Comparison of ENCODE assay signal across 27 cellular contexts in genomic region chr1:50995651-50996050, GRCh38.
"Had no signal": no experiment of that assay in that cellular context is flagged by ENCODE, and none has a peak within 500 bp of the region (broad histone marks: within the 10 kb centered on the region; RNA-seq: fewer than 3 reads in every experiment).

No MANE protein-coding gene starts in this region.

- H3K36me3 ChIP-seq: esophagus squamous epithelium, left lung, lower lobe of right lung, pancreas, prostate gland, upper lobe of left lung had no signal

- H3K4me1 ChIP-seq: esophagus squamous epithelium, left lung, lower lobe of right lung, pancreas, prostate gland, upper lobe of left lung had no signal

- ATAC-seq: activated CD8-positive, alpha-beta T cell treated with anti-CD3 and anti-CD28 coated beads for 36 hours; activated T-cell treated with anti-CD3 and anti-CD28 coated beads, Interleukin-2, amount 50 U/mL, for 4 hours; activated T-helper 17 cell treated with anti-CD3 and anti-CD28 coated beads, Interleukin-2, amount 50 U/mL, for 72 hours; left lung; lower lobe of right lung; naive thymus-derived CD8-positive, alpha-beta T cell; pancreas; sciatic nerve; stimulated activated effector memory CD8-positive, alpha-beta T cell treated with anti-CD3 and anti-CD28 coated beads, Interleukin-12 subunit alpha, Interleukin-12 subunit beta, amount 100 ng/mL, for 72 hours had no signal

- DNase-seq: activated B cell treated with CpG ODN at 0.5 μM for 24 hours; activated CD4-positive, alpha-beta T cell treated with anti-CD3 and anti-CD28 coated beads, Interleukin-2, amount 50 U/mL, for 1 hour; activated CD8-positive, alpha-beta T cell treated with anti-CD3 and anti-CD28 coated beads for 36 hours; activated gamma-delta T cell treated with Interleukin-2 at 50 U/mL for 16 hours; activated naive CD4-positive, alpha-beta T cell treated with anti-CD3 and anti-CD28 coated beads, Interleukin-2, amount 50 U/mL, for 16 hours; activated T-cell treated with anti-CD3 and anti-CD28 coated beads, Interleukin-2, amount 50 U/mL, for 4 hours; amygdala; central memory CD4-positive, alpha-beta T cell; dermis blood vessel endothelial cell; effector CD4-positive, alpha-beta T cell; esophagus squamous epithelium; foreskin melanocyte; left lung; lower lobe of right lung; mesenchymal stem cell; naive thymus-derived CD8-positive, alpha-beta T cell; nucleus accumbens; pancreas; retina; stimulated activated CD4-positive, alpha-beta T cell treated with anti-CD3 and anti-CD28 coated beads, Interleukin-4, amount 100 ng/mL, for 24 hours; substantia nigra; upper lobe of left lung had no signal

- H3K27me3 ChIP-seq: esophagus squamous epithelium, left lung, pancreas, upper lobe of left lung had no signal

- H3K4me3 ChIP-seq: esophagus squamous epithelium, left lung, lower lobe of right lung, pancreas, prostate gland, skin epidermis, upper lobe of left lung had no signal

- H3K9me3 ChIP-seq: esophagus squamous epithelium, left lung, lower lobe of right lung, pancreas, prostate gland, upper lobe of left lung had no signal

- H3K27ac ChIP-seq: esophagus squamous epithelium, left lung, lower lobe of right lung, pancreas, prostate gland, skin epidermis, upper lobe of left lung had no signal
